In the genomic region with DNA sequence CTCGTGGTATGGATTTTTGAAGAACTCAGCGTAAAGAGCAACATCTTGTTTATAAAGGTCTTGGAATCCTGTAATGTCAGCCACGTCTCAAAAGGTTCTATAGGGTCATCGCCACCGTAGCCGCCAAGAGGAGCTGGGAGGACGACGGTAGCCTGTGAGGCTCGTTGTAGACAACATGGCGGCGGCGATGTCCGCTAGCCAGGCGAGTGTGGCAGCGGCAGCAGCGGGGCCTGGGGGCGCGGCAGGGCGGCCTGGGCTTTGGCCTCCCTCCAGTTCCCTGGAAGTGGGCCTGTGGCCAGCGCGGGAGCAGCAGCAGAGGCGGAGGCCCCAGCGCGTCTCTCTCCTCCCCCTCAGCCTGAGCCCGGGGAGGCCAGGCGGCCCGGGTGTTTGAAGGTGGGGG, we compare ENCODE assay signal across 25 cellular contexts.
"Had no signal": no experiment of that assay in that cellular context is flagged by ENCODE, and none has a peak within 500 bp of the region (broad histone marks: within the 10 kb centered on the region; RNA-seq: fewer than 3 reads in every experiment).

No MANE protein-coding gene starts in this region.

- H3K27ac ChIP-seq: breast epithelium, dorsolateral prefrontal cortex, lower lobe of right lung, parathyroid adenoma, right lobe of liver, skin epidermis, tibial artery had no signal

- DNase-seq: activated CD4-positive, alpha-beta T cell treated with anti-CD3 and anti-CD28 coated beads for 4 hours; activated CD4-positive, alpha-beta T cell treated with anti-CD3 and anti-CD28 coated beads, Interleukin-2, amount 50 U/mL, for 48 hours; activated CD4-positive, CD25-positive, alpha-beta regulatory T cell; activated effector memory CD4-positive, alpha-beta T cell treated with Interleukin-2 at 50 U/mL for 16 hours; activated naive CD4-positive, alpha-beta T cell treated with anti-CD3 and anti-CD28 coated beads for 36 hours; activated naive CD8-positive, alpha-beta T cell treated with anti-CD3 and anti-CD28 coated beads, Interleukin-2, amount 10 ng/mL, durations not matched to agents 7 days and 5 days; activated T-cell treated with anti-CD3 and anti-CD28 coated beads, Interleukin-2, amount 50 U/mL, for 72 hours; amniotic stem cell; dorsolateral prefrontal cortex; effector memory CD8-positive, alpha-beta T cell; foreskin melanocyte; lower lobe of right lung; mesendoderm; mucosa of descending colon; nephron progenitor cell; right lobe of liver; stimulated activated CD4-positive, alpha-beta T cell treated with anti-CD3 and anti-CD28 coated beads, Interleukin-1b, Interleukin-23, amount 100 ng/mL, for 48 hours; stimulated activated naive CD8-positive, alpha-beta T cell treated with anti-CD3 and anti-CD28 coated beads, Interleukin-15, amount 100 ng/mL, for 72 hours; tibial artery had no signal

- H3K4me3 ChIP-seq: breast epithelium, dorsolateral prefrontal cortex, lower lobe of right lung, mucosa of descending colon, right lobe of liver, skin epidermis, tibial artery had no signal

- ATAC-seq: activated T-cell treated with anti-CD3 and anti-CD28 coated beads, Interleukin-2, amount 50 U/mL, for 72 hours; effector memory CD8-positive, alpha-beta T cell; esophagus mucosa; left lobe of liver; lower lobe of right lung; mucosa of descending colon; right lobe of liver; stimulated activated effector memory CD8-positive, alpha-beta T cell treated with anti-CD3 and anti-CD28 coated beads, Interleukin-12 subunit alpha, Interleukin-12 subunit beta, amount 100 ng/mL, for 72 hours; stimulated activated naive CD8-positive, alpha-beta T cell treated with anti-CD3 and anti-CD28 coated beads, Interleukin-15, amount 100 ng/mL, for 72 hours had no signal
